ENCODE assay signal across 17 cellular contexts in genomic region chr4:69831270-69831627, GRCh38. TPM values are rescaled to one million over a fixed set of nuclear protein-coding genes. Genes with fewer than 3 reads are reported as not detected.
DNase-seq lines count a peak whose midpoint lies in the region; ATAC-seq and TF ChIP-seq lines count a peak whose summit lies in the region.
"Had no signal": no experiment of that assay in that cellular context is flagged by ENCODE, and none has a peak within 500 bp of the region (broad histone marks: within the 10 kb centered on the region; RNA-seq: fewer than 3 reads in every experiment).

No MANE protein-coding gene starts in this region.

- no peak overlapping the region for H3K27ac Mint-ChIP-seq in activated T-cell treated with anti-CD3 and anti-CD28 coated beads, Interleukin-2, amount 50 U/mL, for 24 hours
- no peak overlapping the region for H3K27ac Mint-ChIP-seq in activated CD8-positive, alpha-beta T cell treated with anti-CD3 and anti-CD28 coated beads, Interleukin-2, amount 10 ng/mL, durations not matched to agents 7 days and 5 days
- no peak overlapping the region for H3K27ac Mint-ChIP-seq in memory B cell
- H3K27ac Mint-ChIP-seq: HFFc6 had no signal

- peak overlapping the region; percentile 46 to 74 (median 72) for H3K27ac ChIP-seq in stomach

- ATAC-seq in activated CD8-positive, alpha-beta T cell treated with anti-CD3 and anti-CD28 coated beads, Interleukin-2, amount 10 ng/mL, durations not matched to agents 7 days and 5 days = no peak
- ATAC-seq in memory B cell (ENCODE audit: low read depth) (no peak), HG03565 (IDR thresholded peaks at IDR 0.05; ENCODE audit: unreplicated experiment) (no peak)

- H3K36me3 Mint-ChIP-seq in activated T-cell treated with anti-CD3 and anti-CD28 coated beads, Interleukin-2, amount 50 U/mL, for 24 hours (ENCODE audit: low read depth) = no peaks in the 10 kb centered on the region
- H3K36me3 Mint-ChIP-seq in activated CD8-positive, alpha-beta T cell treated with anti-CD3 and anti-CD28 coated beads, Interleukin-2, amount 10 ng/mL, durations not matched to agents 7 days and 5 days (ENCODE audit: low read depth) = no peaks in the 10 kb centered on the region
- H3K36me3 Mint-ChIP-seq in memory B cell = no peaks in the 10 kb centered on the region

- H3K27me3 Mint-ChIP-seq in activated T-cell treated with anti-CD3 and anti-CD28 coated beads, Interleukin-2, amount 50 U/mL, for 24 hours = peaks cover 2% of the 10 kb centered on the region
- no peaks in the 10 kb centered on the region for H3K27me3 Mint-ChIP-seq in activated CD8-positive, alpha-beta T cell treated with anti-CD3 and anti-CD28 coated beads, Interleukin-2, amount 10 ng/mL, durations not matched to agents 7 days and 5 days (ENCODE audit: low read depth)
- H3K27me3 Mint-ChIP-seq in memory B cell = no peaks in the 10 kb centered on the region

- peak overlapping the region; percentile 74 for H3K4me3 Mint-ChIP-seq in activated T-cell treated with anti-CD3 and anti-CD28 coated beads, Interleukin-2, amount 50 U/mL, for 24 hours
- peak overlapping the region; percentile 69 for H3K4me3 Mint-ChIP-seq in activated CD8-positive, alpha-beta T cell treated with anti-CD3 and anti-CD28 coated beads, Interleukin-2, amount 10 ng/mL, durations not matched to agents 7 days and 5 days
- H3K4me3 Mint-ChIP-seq in memory B cell = peak overlapping the region; percentile 90
- H3K4me3 Mint-ChIP-seq: HFFc6 had no signal

- no peak for TF ChIP-seq POLR2A in stomach (IDR thresholded peaks at IDR 0.05)

- POLR2A ChIA-PET in activated CD8-positive, alpha-beta T cell treated with anti-CD3 and anti-CD28 coated beads, Interleukin-2, amount 10 ng/mL, durations not matched to agents 7 days and 5 days (lab: Charles Lee) = interaction anchor here (0.7 kb wide), 1 partner anchor 22 kb away, joined by 4 read pairs; no protein-coding TSS in a partner anchor

- intact Hi-C loops in stomach (cut with DNase I; ENCODE audit: low total_unique reads) = no loop called here
- intact Hi-C loops in posterior cingulate gyrus (cut with DNase I) = no loop called here

- no peak overlapping the region for H3K4me3 ChIP-seq in stomach

- no peak for TF ChIP-seq EP300 in stomach (IDR thresholded peaks at IDR 0.05)

- H3K4me1 ChIP-seq in stomach = peaks cover 10 to 33% (median 23%) of the 10 kb centered on the region in 4 donors

- CTCF ChIA-PET in activated CD8-positive, alpha-beta T cell treated with anti-CD3 and anti-CD28 coated beads, Interleukin-2, amount 10 ng/mL, durations not matched to agents 7 days and 5 days (lab: Charles Lee) = interaction anchor here (0.9 to 1.4 kb wide), 2 partner anchors 8 to 50 kb away, joined by 3 to 4 read pairs; no protein-coding TSS in a partner anchor

- no peaks in the 10 kb centered on the region for H3K27me3 ChIP-seq in stomach

- H3K9me3 ChIP-seq in stomach = no peaks in the 10 kb centered on the region

- H3K9me3 Mint-ChIP-seq in activated T-cell treated with anti-CD3 and anti-CD28 coated beads, Interleukin-2, amount 50 U/mL, for 24 hours = no peaks in the 10 kb centered on the region
- H3K9me3 Mint-ChIP-seq in activated CD8-positive, alpha-beta T cell treated with anti-CD3 and anti-CD28 coated beads, Interleukin-2, amount 10 ng/mL, durations not matched to agents 7 days and 5 days (ENCODE audit: insufficient read depth) = no peaks in the 10 kb centered on the region
- no peaks in the 10 kb centered on the region for H3K9me3 Mint-ChIP-seq in memory B cell

- peaks cover 14% of the 10 kb centered on the region for H3K4me1 Mint-ChIP-seq in activated T-cell treated with anti-CD3 and anti-CD28 coated beads, Interleukin-2, amount 50 U/mL, for 24 hours (ENCODE audit: low read depth)
- peaks cover 11% of the 10 kb centered on the region for H3K4me1 Mint-ChIP-seq in activated CD8-positive, alpha-beta T cell treated with anti-CD3 and anti-CD28 coated beads, Interleukin-2, amount 10 ng/mL, durations not matched to agents 7 days and 5 days (ENCODE audit: low read depth)
- peaks cover 5% of the 10 kb centered on the region for H3K4me1 Mint-ChIP-seq in memory B cell

- H3K36me3 ChIP-seq in stomach = no peaks in the 10 kb centered on the region

- DNase-seq in activated T-cell treated with anti-CD3 and anti-CD28 coated beads, Interleukin-2, amount 50 U/mL, for 24 hours = no peak
- no peak for DNase-seq in activated T-cell treated with anti-CD3 and anti-CD28 coated beads, Interleukin-2, amount 50 U/mL, for 1 hour
- no peak for DNase-seq in activated CD8-positive, alpha-beta T cell treated with anti-CD3 and anti-CD28 coated beads, Interleukin-2, amount 10 ng/mL, durations not matched to agents 7 days and 5 days
- DNase-seq in memory B cell (ENCODE audit: low spot score in 2 of 2) = no peak
- DNase-seq in stomach = no peak
- DNase-seq in posterior cingulate gyrus = no peak
- DNase-seq in putamen (ENCODE audit: low spot score) = no peak
- DNase-seq: ACHN; activated CD4-positive, alpha-beta T cell treated with anti-CD3 and anti-CD28 coated beads for 1 hour; activated gamma-delta T cell; glutamatergic neuron; HFFc6; kidney; NCI-H2171 treated with DMSO at 0.1 percent for 48 hours had no signal

- WGBS in stomach, 5 donors = 42 to 64% (median 55%) methylated on average over 5 of the region's 5 CpGs

- no peak for TF ChIP-seq CTCF in stomach (IDR thresholded peaks at IDR 0.05)

RNA-seq across cellular contexts. Expression of gene SULT1E1, which starts 28.7 kb away (rescaled TPM):
- not detected for total RNA-seq in activated CD8-positive, alpha-beta T cell treated with anti-CD3 and anti-CD28 coated beads, Interleukin-2, amount 10 ng/mL, durations not matched to agents 7 days and 5 days
- 10 to 100 TPM in 1 of 5 donors, 1 to 10 TPM in 1, under 1 TPM in 1, not detected in 2; 0.87 to 52.1 (median 3.5) TPM for total RNA-seq in stomach
- polyA plus RNA-seq in stomach = 1 to 10 TPM in 1 of 3 donors, under 1 TPM in 2; 0.62 to 3.2 (median 0.68) TPM
- total RNA-seq: cardiac septum, HFFc6 had no signal
- polyA plus RNA-seq: neural cell had no signal
